20 cellular contexts compared by ENCODE assay signal in the genomic region with DNA sequence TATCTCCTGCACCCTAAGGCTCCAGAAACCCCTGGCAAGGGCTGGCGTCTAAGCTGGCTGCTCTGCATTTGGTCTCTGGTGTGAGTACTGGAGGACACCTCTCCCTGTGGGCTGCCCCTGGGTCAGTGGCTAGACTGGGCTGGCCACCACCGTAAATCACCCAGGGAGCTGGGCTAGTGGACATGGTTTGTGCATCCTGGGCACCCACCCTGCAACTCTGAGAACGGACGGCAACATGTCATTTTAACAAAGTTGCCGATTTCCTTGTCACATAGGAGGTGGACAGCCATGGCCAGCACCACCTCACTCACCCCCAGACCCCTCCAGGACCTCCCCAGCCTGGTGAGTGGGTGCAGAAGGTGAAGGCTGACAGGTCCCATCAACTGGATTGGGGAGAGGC. TPM values are rescaled to one million over a fixed set of nuclear protein-coding genes. Genes with fewer than 3 reads are reported as not detected.
A peak's percentile ranks its signal among the peaks of the same experiment; 100 is the strongest.
DNase-seq lines count a peak whose midpoint lies in the region; ATAC-seq, FAIRE-seq and TF ChIP-seq lines count a peak whose summit lies in the region.
"Had no signal": no experiment of that assay in that cellular context is flagged by ENCODE, and none has a peak within 500 bp of the region (broad histone marks: within the 10 kb centered on the region; RNA-seq: fewer than 3 reads in every experiment).

No MANE protein-coding gene starts in this region.

- H3K4me1 ChIP-seq in heart right ventricle = no peaks in the 10 kb centered on the region
- no peaks in the 10 kb centered on the region for H3K4me1 ChIP-seq in kidney (ENCODE audit: control insufficient read depth in 1 of 2, insufficient read depth in 1 of 2, low read depth in 1 of 2, low read length in 2 of 2)
- no peaks in the 10 kb centered on the region for H3K4me1 ChIP-seq in spleen
- H3K4me1 ChIP-seq: BE2C had no signal

- intact Hi-C loops in left cardiac atrium (cut with DNase I) (no loop called here), heart right ventricle (cut with DNase I) (loop anchor here in 1 of 10 donors (5.0 kb wide), 1 partner anchor 362 kb away; no protein-coding TSS in a partner anchor), kidney (cut with DNase I) (loop anchor here (10.0 kb wide), 1 partner anchor 370 kb away; no protein-coding TSS in a partner anchor), spleen (cut with DNase I; ENCODE audit: low total_unique reads) (no loop called here)

- H3K27me3 ChIP-seq in heart right ventricle (peaks cover 0 to 28% (median 9%) of the 10 kb centered on the region in 7 donors), spleen (replicated peaks in 1 of 7) (peaks cover 0 to 36% (median 0%) of the 10 kb centered on the region in 7 donors)
- H3K27me3 ChIP-seq: BE2C had no signal

- DNase-seq in left cardiac atrium (peak; percentile 11), heart right ventricle (no peak), kidney (peak; percentile 39), spleen (peak; percentile 42), T1000 (lab: John Stamatoyannopoulos, UW) (no peak), NCI-H774 (lab: John Stamatoyannopoulos, UW) (no peak)
- DNase-seq: BE2C; C1 segment of cervical spinal cord; CD4-positive, CD25-positive, alpha-beta regulatory T cell; CD8-positive, alpha-beta memory T cell; COR-L47; DMS 273 treated with DMSO at 0.1 percent for 48 hours; DND-41; EL; GM23248; HCEC 1CT had no signal

- ATAC-seq in left cardiac atrium = no peak
- no peak for ATAC-seq in heart right ventricle
- ATAC-seq: GM12878 had no signal

- TF ChIP-seq CTCF in heart right ventricle (IDR thresholded peaks at IDR 0.05) = no peak
- no peak for TF ChIP-seq CTCF in kidney (IDR thresholded peaks at IDR 0.05; ENCODE audit: borderline replicate concordance, extremely low read depth, insufficient read depth)
- no peak for TF ChIP-seq CTCF in spleen (IDR thresholded peaks at IDR 0.05 in 8 of 11, conservative IDR thresholded peaks at IDR 0.05 in 3 of 11)

- FAIRE-seq in kidney (lab: Jason Lieb, UNC) = no peak
- FAIRE-seq: GM12878, GM19239, H54 had no signal

- WGBS in heart right ventricle, 2 donors = 82 to 95% methylated on average over 5 of the region's 5 CpGs
- WGBS in spleen, 5 donors = 70 to 93% (median 86%) methylated on average over 4 to 5 of the region's 5 CpGs

- TF ChIP-seq POLR2A in spleen (IDR thresholded peaks at IDR 0.05) = no peak

- H3K27ac ChIP-seq in heart right ventricle (no peak overlapping the region), kidney (ENCODE audit: low read depth in 2 of 2, low read length in 2 of 2) (no peak overlapping the region), spleen (no peak overlapping the region)
- H3K27ac ChIP-seq: GM23248, HL-60 had no signal

- H3K4me3 ChIP-seq in heart right ventricle = no peak overlapping the region
- H3K4me3 ChIP-seq in kidney (ENCODE audit: low read length in 2 of 2) = no peak overlapping the region
- H3K4me3 ChIP-seq in spleen = no peak overlapping the region
- H3K4me3 ChIP-seq: GM12878, GM23248 had no signal

- no peak overlapping the region for H3K9ac ChIP-seq in kidney (ENCODE audit: low read length in 2 of 2)
- H3K9ac ChIP-seq: GM23248 had no signal

- no peaks in the 10 kb centered on the region for H3K9me3 ChIP-seq in heart right ventricle
- H3K9me3 ChIP-seq in kidney (ENCODE audit: control insufficient read depth in 1 of 2, low read length in 2 of 2) = no peaks in the 10 kb centered on the region
- no peaks in the 10 kb centered on the region for H3K9me3 ChIP-seq in spleen
- H3K9me3 ChIP-seq: BE2C had no signal

- H3K36me3 ChIP-seq in heart right ventricle = no peaks in the 10 kb centered on the region
- H3K36me3 ChIP-seq in kidney (ENCODE audit: control insufficient read depth in 1 of 2, insufficient read depth in 2 of 2, low read length in 2 of 2) = no peaks in the 10 kb centered on the region
- H3K36me3 ChIP-seq in spleen = no peaks in the 10 kb centered on the region
- H3K36me3 ChIP-seq: BE2C had no signal

RNA-seq across cellular contexts. Expression of a gene that starts 26.8 kb away (rescaled TPM):
- total RNA-seq in left cardiac atrium (100 to 1,000 TPM; 103 to 116 TPM), heart right ventricle (100 to 1,000 TPM; 122 to 179 (median 144) TPM), kidney (90.1 TPM), spleen (10 to 100 TPM; 24.5 to 36.1 (median 29.8) TPM)
- polyA plus RNA-seq in heart right ventricle (100 to 1,000 TPM; 116 to 118 TPM), kidney (ENCODE audit: insufficient read depth, low read depth, low replicate concordance) (371 TPM), spleen (10 to 100 TPM; 25.0 to 45.6 (median 45.2) TPM)

Comparison
In these comparisons a context has a peak if more than half of its experiments do, and no peak if none do; other contexts are left out.
1. DNase-seq: peak in left cardiac atrium (single experiment), kidney (single experiment) and spleen (single experiment); none in heart right ventricle (0 of 2), T1000 (single experiment) and NCI-H774 (single experiment).